Comparison of ENCODE assay signal across 29 cellular contexts in genomic region chr19:2592824-2593223, GRCh38.
"Had no signal": no experiment of that assay in that cellular context is flagged by ENCODE, and none has a peak within 500 bp of the region (broad histone marks: within the 10 kb centered on the region; RNA-seq: fewer than 3 reads in every experiment).

No MANE protein-coding gene starts in this region.

- H3K36me3 ChIP-seq: breast epithelium, esophagus muscularis mucosa, heart left ventricle, right atrium auricular region, tibial nerve had no signal

- H3K9me3 Mint-ChIP-seq: activated B cell treated with CpG ODN at 0.5 μM for 24 hours; activated T-helper 2 cell treated with anti-CD3 and anti-CD28 coated beads, Interferon-gamma antibody, Interleukin-2, Interleukin-4, amounts not matched to agents 10 μg/mL and 5 μg/mL and 100 μg/mL, durations not matched to agents 14 hours and 24 hours and 36 hours; stimulated activated naive CD8-positive, alpha-beta T cell treated with anti-CD3 and anti-CD28 coated beads, Interleukin-15, Interleukin-2, amounts not matched to agents 100 ng/mL and 50 ng/mL, for 24 hours had no signal

- DNase-seq: activated B cell treated with CpG ODN at 0.5 μM for 24 hours; activated CD8-positive, alpha-beta memory T cell treated with anti-CD3 and anti-CD28 coated beads, Interleukin-2, amount 10 ng/mL, durations not matched to agents 7 days and 5 days; activated CD8-positive, alpha-beta T cell treated with anti-CD3 and anti-CD28 coated beads, Interleukin-2, amount 10 ng/mL, durations not matched to agents 7 days and 5 days; activated naive CD4-positive, alpha-beta T cell; activated T-cell treated with anti-CD3 and anti-CD28 coated beads, Interleukin-2, amount 50 U/mL, for 48 hours; central memory CD4-positive, alpha-beta T cell; dermis blood vessel endothelial cell; effector CD4-positive, alpha-beta T cell; foreskin keratinocyte; heart left ventricle; hypothalamus; immature natural killer cell; kidney; left colon; midbrain; naive thymus-derived CD4-positive, alpha-beta T cell; nucleus accumbens; stimulated activated CD4-positive, alpha-beta T cell treated with anti-CD3 and anti-CD28 coated beads, Interleukin-2, amount 100 ng/mL, for 48 hours; SW 1271; T-helper 17 cell had no signal

- H2AFZ ChIP-seq: parathyroid adenoma had no signal

- H3K4me3 Mint-ChIP-seq: activated B cell treated with CpG ODN at 0.5 μM for 24 hours; activated CD8-positive, alpha-beta memory T cell treated with anti-CD3 and anti-CD28 coated beads, Interleukin-2, amount 10 ng/mL, durations not matched to agents 7 days and 5 days; activated CD8-positive, alpha-beta T cell treated with anti-CD3 and anti-CD28 coated beads, Interleukin-2, amount 10 ng/mL, durations not matched to agents 7 days and 5 days; immature natural killer cell; naive thymus-derived CD4-positive, alpha-beta T cell; stimulated activated naive CD8-positive, alpha-beta T cell treated with anti-CD3 and anti-CD28 coated beads, Interleukin-15, Interleukin-2, amounts not matched to agents 100 ng/mL and 50 ng/mL, for 24 hours; T-helper 17 cell had no signal

- H3K27me3 ChIP-seq: breast epithelium, esophagus muscularis mucosa, heart left ventricle, right atrium auricular region, spleen, tibial nerve had no signal

- FAIRE-seq: kidney had no signal

- ATAC-seq: activated CD8-positive, alpha-beta memory T cell treated with anti-CD3 and anti-CD28 coated beads, Interleukin-2, amount 10 ng/mL, durations not matched to agents 7 days and 5 days; activated CD8-positive, alpha-beta T cell treated with anti-CD3 and anti-CD28 coated beads, Interleukin-2, amount 10 ng/mL, durations not matched to agents 7 days and 5 days; activated naive CD4-positive, alpha-beta T cell treated with anti-CD3 and anti-CD28 coated beads, Interleukin-2, amount 50 U/mL, for 72 hours; foreskin keratinocyte; heart left ventricle; left colon; naive thymus-derived CD4-positive, alpha-beta T cell; T-helper 17 cell had no signal

- H3K27me3 Mint-ChIP-seq: activated B cell treated with CpG ODN at 0.5 μM for 24 hours, T-helper 17 cell had no signal

- H3K4me1 Mint-ChIP-seq: activated CD8-positive, alpha-beta memory T cell treated with anti-CD3 and anti-CD28 coated beads, Interleukin-2, amount 10 ng/mL, durations not matched to agents 7 days and 5 days; immature natural killer cell had no signal

- H3K9me3 ChIP-seq: breast epithelium, esophagus muscularis mucosa, right atrium auricular region, tibial nerve had no signal

- H3K9ac ChIP-seq: parathyroid adenoma had no signal

- H3K27ac ChIP-seq: breast epithelium, esophagus muscularis mucosa, foreskin keratinocyte, heart left ventricle, parathyroid adenoma, right atrium auricular region, spleen, tibial nerve had no signal

- H3K27ac Mint-ChIP-seq: activated CD8-positive, alpha-beta memory T cell treated with anti-CD3 and anti-CD28 coated beads, Interleukin-2, amount 10 ng/mL, durations not matched to agents 7 days and 5 days; activated CD8-positive, alpha-beta T cell treated with anti-CD3 and anti-CD28 coated beads, Interleukin-2, amount 10 ng/mL, durations not matched to agents 7 days and 5 days; activated naive CD4-positive, alpha-beta T cell treated with anti-CD3 and anti-CD28 coated beads, Interleukin-2, amount 50 U/mL, for 72 hours; activated T-helper 2 cell treated with anti-CD3 and anti-CD28 coated beads, Interferon-gamma antibody, Interleukin-2, Interleukin-4, amounts not matched to agents 10 μg/mL and 5 μg/mL and 100 μg/mL, durations not matched to agents 14 hours and 24 hours and 36 hours; immature natural killer cell; naive thymus-derived CD4-positive, alpha-beta T cell; stimulated activated naive CD8-positive, alpha-beta T cell treated with anti-CD3 and anti-CD28 coated beads, Interleukin-15, Interleukin-2, amounts not matched to agents 100 ng/mL and 50 ng/mL, for 24 hours; T-helper 17 cell had no signal

- H3K79me2 ChIP-seq: parathyroid adenoma had no signal

- H3K36me3 Mint-ChIP-seq: activated naive CD4-positive, alpha-beta T cell treated with anti-CD3 and anti-CD28 coated beads, Interleukin-2, amount 50 U/mL, for 72 hours had no signal

- H3K4me3 ChIP-seq: breast epithelium, esophagus muscularis mucosa, heart left ventricle, right atrium auricular region, spleen, tibial nerve had no signal

- H3K4me1 ChIP-seq: breast epithelium, foreskin keratinocyte, parathyroid adenoma had no signal
